Comparison of ENCODE assay signal across 1 cellular context in genomic region chr10:26222563-26222962, GRCh38.
TF ChIP-seq lines count a peak whose summit lies in the region.

No MANE protein-coding gene starts in this region.

TF ChIP-seq in K562, 482 proteins besides CTCF, POLR2A, EP300 and RAD21 (continued from another document and continues in another):
- TF ChIP-seq ZNF655 (CRISPR knock-in tag; IDR thresholded peaks at IDR 0.05) (no peak), POLR2H (tag; IDR thresholded peaks at IDR 0.05; ENCODE audit: low read depth) (no peak), ZBTB7A (IDR thresholded peaks at IDR 0.05; ENCODE audit: borderline replicate concordance, control insufficient read depth, low read depth, low read length) (no peak), SIRT6 (IDR thresholded peaks at IDR 0.05; ENCODE audit: low read depth, low read length) (no peak), MECOM (CRISPR knock-in tag; IDR thresholded peaks at IDR 0.05) (peak; percentile 81; the same call in 1 of the 2 replicates), NEUROD1 (IDR thresholded peaks at IDR 0.05; ENCODE audit: borderline replicate concordance, low read depth, low read length, partially characterized antibody) (no peak), ESRRB (CRISPR knock-in tag; IDR thresholded peaks at IDR 0.05; ENCODE audit: borderline replicate concordance) (no peak), TAF1 (IDR thresholded peaks at IDR 0.05; ENCODE audit: control insufficient read depth, extremely low read depth, insufficient read depth, low read length, severe bottlenecking) (no peak), CTCFL (IDR thresholded peaks at IDR 0.05; ENCODE audit: borderline replicate concordance, insufficient read depth, low read depth, low read length, poor library complexity, severe bottlenecking) (no peak), ZNF444 (CRISPR knock-in tag; IDR thresholded peaks at IDR 0.05) (no peak), ZNF316 (IDR thresholded peaks at IDR 0.05) (no peak), ZNF384 (IDR thresholded peaks at IDR 0.05; ENCODE audit: low read depth, low read length) (no peak), NR2C1 (IDR thresholded peaks at IDR 0.05) (no peak), NR2C1 (tag; IDR thresholded peaks at IDR 0.05) (no peak), ETV5 (CRISPR knock-in tag; IDR thresholded peaks at IDR 0.05; ENCODE audit: low read depth) (no peak), BRCA1 (IDR thresholded peaks at IDR 0.05) (no peak), BRCA1 (CRISPR knock-in tag; IDR thresholded peaks at IDR 0.05) (no peak), HIVEP1 (CRISPR knock-in tag; IDR thresholded peaks at IDR 0.05) (no peak), NCOA6 (IDR thresholded peaks at IDR 0.05) (no peak), CEBPZ (IDR thresholded peaks at IDR 0.05; ENCODE audit: borderline replicate concordance, low read depth, low read length) (no peak), PHF8 (IDR thresholded peaks at IDR 0.05; ENCODE audit: borderline replicate concordance, low read length) (no peak), TFAM (CRISPR knock-in tag; conservative IDR thresholded peaks at IDR 0.05) (no peak), MNT (conservative IDR thresholded peaks at IDR 0.05) (no peak), CBFA2T3 (IDR thresholded peaks at IDR 0.05) (peak; percentile 94), E2F6 (IDR thresholded peaks at IDR 0.05; ENCODE audit: borderline replicate concordance in 1 of 2, extremely low read depth in 1 of 2, insufficient read depth in 1 of 2, insufficient read length in 1 of 2, low read depth in 1 of 2, low read length in 1 of 2, poor library complexity in 1 of 2, severe bottlenecking in 1 of 2) (no peak), ZNF41 (CRISPR knock-in tag; conservative IDR thresholded peaks at IDR 0.05) (no peak), ZNF561 (CRISPR knock-in tag; conservative IDR thresholded peaks at IDR 0.05) (no peak), ZBTB49 (CRISPR knock-in tag; IDR thresholded peaks at IDR 0.05; ENCODE audit: borderline replicate concordance) (no peak), ZFP30 (CRISPR knock-in tag; IDR thresholded peaks at IDR 0.05; ENCODE audit: borderline replicate concordance) (no peak), ZNF699 (CRISPR knock-in tag; IDR thresholded peaks at IDR 0.05; ENCODE audit: insufficient replicate concordance) (no peak), BHLHE40 (IDR thresholded peaks at IDR 0.05; ENCODE audit: low read length) (no peak), ZNF512 (tag; IDR thresholded peaks at IDR 0.05) (no peak), DPF2 (IDR thresholded peaks at IDR 0.05) (peak; percentile 76; the same call in 1 of the 2 replicates), BCOR (IDR thresholded peaks at IDR 0.05) (no peak; the same call in 1 of the 2 replicates), KLF6 (CRISPR knock-in tag; IDR thresholded peaks at IDR 0.05; ENCODE audit: borderline replicate concordance) (no peak), GATA2 (CRISPR knock-in tag; IDR thresholded peaks at IDR 0.05) (peak; percentile 34), NR1H2 (CRISPR knock-in tag; IDR thresholded peaks at IDR 0.05) (no peak), IRF9 (tag; IDR thresholded peaks at IDR 0.05) (no peak), RFX1 (IDR thresholded peaks at IDR 0.05) (no peak), ZNF174 (CRISPR knock-in tag; IDR thresholded peaks at IDR 0.05) (no peak), SRSF7 (optimal IDR thresholded peaks at IDR 0.05; ENCODE audit: low read depth, low read length) (no peak), SMC3 (conservative IDR thresholded peaks at IDR 0.05; ENCODE audit: insufficient read depth, low read depth, low read length) (no peak), ZNF263 (CRISPR knock-in tag; IDR thresholded peaks at IDR 0.05; ENCODE audit: borderline replicate concordance) (no peak), CHCHD3 (CRISPR knock-in tag; IDR thresholded peaks at IDR 0.05) (no peak), SMARCA4 (IDR thresholded peaks at IDR 0.05) (peak; percentile 66), ZNF280B (CRISPR knock-in tag; IDR thresholded peaks at IDR 0.05) (no peak), ELK3 (CRISPR knock-in tag; IDR thresholded peaks at IDR 0.05) (no peak), ZNF830 (CRISPR knock-in tag; IDR thresholded peaks at IDR 0.05) (no peak), RBM22 (IDR thresholded peaks at IDR 0.05; ENCODE audit: low read depth, low read length, poor library complexity, severe bottlenecking) (no peak), IRF2 (CRISPR knock-in tag; IDR thresholded peaks at IDR 0.05) (no peak)
